ENCODE assay signal across 2 cellular contexts in the genomic region with DNA sequence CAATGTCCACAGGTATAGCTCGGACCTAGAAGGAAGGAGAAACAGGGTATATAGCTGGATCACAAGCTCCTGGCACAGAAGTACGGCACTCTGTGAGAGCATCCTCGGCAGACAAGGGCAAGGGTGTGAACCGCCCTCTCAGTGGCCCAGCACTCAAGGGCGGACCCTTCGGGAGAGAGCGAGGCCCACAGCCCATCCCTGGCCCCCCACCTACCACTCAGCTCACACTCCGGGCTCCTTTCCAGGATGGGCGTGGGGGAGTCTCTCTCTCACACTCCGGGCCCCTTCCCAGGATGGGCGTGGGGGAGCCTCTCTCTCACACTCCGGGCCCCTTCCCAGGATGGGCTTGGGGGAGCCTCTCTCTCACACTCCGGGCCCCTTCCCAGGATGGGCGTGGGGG.
TF ChIP-seq lines count a peak whose summit lies in the region.

No MANE protein-coding gene starts in this region.

TF ChIP-seq in SK-N-SH, 30 proteins besides CTCF, POLR2A, EP300 and RAD21 (continued from another document):
- TF ChIP-seq, protein P1, sequence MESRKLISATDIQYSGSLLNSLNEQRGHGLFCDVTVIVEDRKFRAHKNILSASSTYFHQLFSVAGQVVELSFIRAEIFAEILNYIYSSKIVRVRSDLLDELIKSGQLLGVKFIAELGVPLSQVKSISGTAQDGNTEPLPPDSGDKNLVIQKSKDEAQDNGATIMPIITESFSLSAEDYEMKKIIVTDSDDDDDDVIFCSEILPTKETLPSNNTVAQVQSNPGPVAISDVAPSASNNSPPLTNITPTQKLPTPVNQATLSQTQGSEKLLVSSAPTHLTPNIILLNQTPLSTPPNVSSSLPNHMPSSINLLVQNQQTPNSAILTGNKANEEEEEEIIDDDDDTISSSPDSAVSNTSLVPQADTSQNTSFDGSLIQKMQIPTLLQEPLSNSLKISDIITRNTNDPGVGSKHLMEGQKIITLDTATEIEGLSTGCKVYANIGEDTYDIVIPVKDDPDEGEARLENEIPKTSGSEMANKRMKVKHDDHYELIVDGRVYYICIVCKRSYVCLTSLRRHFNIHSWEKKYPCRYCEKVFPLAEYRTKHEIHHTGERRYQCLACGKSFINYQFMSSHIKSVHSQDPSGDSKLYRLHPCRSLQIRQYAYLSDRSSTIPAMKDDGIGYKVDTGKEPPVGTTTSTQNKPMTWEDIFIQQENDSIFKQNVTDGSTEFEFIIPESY (IDR thresholded peaks at IDR 0.05; ENCODE audit: borderline replicate concordance, low read depth) = no peak
- TF ChIP-seq FOXM1 (IDR thresholded peaks at IDR 0.05; ENCODE audit: low read depth) (no peak), GABPA (IDR thresholded peaks at IDR 0.05; ENCODE audit: low read depth) (no peak), FOSL2 (IDR thresholded peaks at IDR 0.05; ENCODE audit: borderline replicate concordance, low read depth) (no peak)
- TF ChIP-seq, protein P2, sequence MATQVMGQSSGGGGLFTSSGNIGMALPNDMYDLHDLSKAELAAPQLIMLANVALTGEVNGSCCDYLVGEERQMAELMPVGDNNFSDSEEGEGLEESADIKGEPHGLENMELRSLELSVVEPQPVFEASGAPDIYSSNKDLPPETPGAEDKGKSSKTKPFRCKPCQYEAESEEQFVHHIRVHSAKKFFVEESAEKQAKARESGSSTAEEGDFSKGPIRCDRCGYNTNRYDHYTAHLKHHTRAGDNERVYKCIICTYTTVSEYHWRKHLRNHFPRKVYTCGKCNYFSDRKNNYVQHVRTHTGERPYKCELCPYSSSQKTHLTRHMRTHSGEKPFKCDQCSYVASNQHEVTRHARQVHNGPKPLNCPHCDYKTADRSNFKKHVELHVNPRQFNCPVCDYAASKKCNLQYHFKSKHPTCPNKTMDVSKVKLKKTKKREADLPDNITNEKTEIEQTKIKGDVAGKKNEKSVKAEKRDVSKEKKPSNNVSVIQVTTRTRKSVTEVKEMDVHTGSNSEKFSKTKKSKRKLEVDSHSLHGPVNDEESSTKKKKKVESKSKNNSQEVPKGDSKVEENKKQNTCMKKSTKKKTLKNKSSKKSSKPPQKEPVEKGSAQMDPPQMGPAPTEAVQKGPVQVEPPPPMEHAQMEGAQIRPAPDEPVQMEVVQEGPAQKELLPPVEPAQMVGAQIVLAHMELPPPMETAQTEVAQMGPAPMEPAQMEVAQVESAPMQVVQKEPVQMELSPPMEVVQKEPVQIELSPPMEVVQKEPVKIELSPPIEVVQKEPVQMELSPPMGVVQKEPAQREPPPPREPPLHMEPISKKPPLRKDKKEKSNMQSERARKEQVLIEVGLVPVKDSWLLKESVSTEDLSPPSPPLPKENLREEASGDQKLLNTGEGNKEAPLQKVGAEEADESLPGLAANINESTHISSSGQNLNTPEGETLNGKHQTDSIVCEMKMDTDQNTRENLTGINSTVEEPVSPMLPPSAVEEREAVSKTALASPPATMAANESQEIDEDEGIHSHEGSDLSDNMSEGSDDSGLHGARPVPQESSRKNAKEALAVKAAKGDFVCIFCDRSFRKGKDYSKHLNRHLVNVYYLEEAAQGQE (IDR thresholded peaks at IDR 0.05; ENCODE audit: low read depth, low read length) = no peak

TF ChIP-seq in SK-N-SH treated with all-trans-retinoic acid at 6 μM for 48 hours, 23 proteins besides CTCF, POLR2A, EP300 and RAD21 (continued from another document):
- TF ChIP-seq TOX (CRISPR knock-in tag; IDR thresholded peaks at IDR 0.05; ENCODE audit: borderline replicate concordance) (no peak), ZFP3 (CRISPR knock-in tag; IDR thresholded peaks at IDR 0.05) (no peak), ZNF8 (CRISPR knock-in tag; IDR thresholded peaks at IDR 0.05) (no peak), GLIS3 (CRISPR knock-in tag; IDR thresholded peaks at IDR 0.05) (no peak), ZC3H10 (CRISPR knock-in tag; IDR thresholded peaks at IDR 0.05) (no peak)
TF ChIP-seq in SK-N-SH treated with all-trans-retinoic acid at 6 μM for 48 hours: peak in this region for 0.
